In genomic region chr11:75031224-75031753, GRCh38 we compare ENCODE assay signal across 8 cellular contexts. TPM values are rescaled to one million over a fixed set of nuclear protein-coding genes. Genes with fewer than 3 reads are reported as not detected.
DNase-seq lines count a peak whose midpoint lies in the region; ATAC-seq and TF ChIP-seq lines count a peak whose summit lies in the region.

No MANE protein-coding gene starts in this region.

- H3K27me3 ChIP-seq in Karpas-422 (ENCODE audit: low read length): no peaks in the 10 kb centered on the region
- no peaks in the 10 kb centered on the region for H3K27me3 ChIP-seq in neural progenitor cell

- peaks cover 10% of the 10 kb centered on the region for H3K4me1 Mint-ChIP-seq in dendritic cell treated with granulocyte-macrophage colony-stimulating factor and Interleukin-4, amounts not matched to agents 40 ng/mL and 50 ng/mL, for 4 days (ENCODE audit: low read depth)
- peaks cover 7% of the 10 kb centered on the region for H3K4me1 Mint-ChIP-seq in neural progenitor cell
- H3K4me1 Mint-ChIP-seq in activated naive CD4-positive, alpha-beta T cell treated with anti-CD3 and anti-CD28 coated beads for 36 hours (ENCODE audit: low read depth): no peaks in the 10 kb centered on the region

- H3K79me2 ChIP-seq in Karpas-422 (ENCODE audit: low read length) (no peaks in the 10 kb centered on the region), neural progenitor cell (ENCODE audit: low read depth) (no peaks in the 10 kb centered on the region)

- H2AFZ ChIP-seq in Karpas-422 (ENCODE audit: low read length): no peak overlapping the region
- H2AFZ ChIP-seq in neural progenitor cell (replicated peaks): no peak overlapping the region

- H3K9me3 ChIP-seq in Karpas-422 (ENCODE audit: low read length): no peaks in the 10 kb centered on the region
- H3K9me3 ChIP-seq in neural progenitor cell (ENCODE audit: low read depth): no peaks in the 10 kb centered on the region

- no peak overlapping the region for H3K4me3 ChIP-seq in AG10803 (ENCODE audit: low read length)
- no peak overlapping the region for H3K4me3 ChIP-seq in Karpas-422 (ENCODE audit: low read length)
- H3K4me3 ChIP-seq in neural progenitor cell: no peak overlapping the region

- peak overlapping the region; percentile 18; the same call in 1 of the 2 replicates for H3K27ac ChIP-seq in Karpas-422 (ENCODE audit: low read length)
- no peak overlapping the region for H3K27ac ChIP-seq in neural progenitor cell

- no peak overlapping the region for H3K4me2 ChIP-seq in Karpas-422 (ENCODE audit: low read depth, low read length, poor library complexity, severe bottlenecking)
- no peak overlapping the region for H3K4me2 ChIP-seq in neural progenitor cell

- no peak for ATAC-seq in HG02870 (IDR thresholded peaks at IDR 0.05; ENCODE audit: unreplicated experiment)
- no peak for ATAC-seq in GM19023 (IDR thresholded peaks at IDR 0.05; ENCODE audit: unreplicated experiment)

- H3K4me3 Mint-ChIP-seq in dendritic cell treated with granulocyte-macrophage colony-stimulating factor and Interleukin-4, amounts not matched to agents 40 ng/mL and 50 ng/mL, for 4 days: no peak overlapping the region
- no peak overlapping the region for H3K4me3 Mint-ChIP-seq in neural progenitor cell
- no peak overlapping the region for H3K4me3 Mint-ChIP-seq in activated naive CD4-positive, alpha-beta T cell treated with anti-CD3 and anti-CD28 coated beads for 36 hours

- no peaks in the 10 kb centered on the region for H3K27me3 Mint-ChIP-seq in dendritic cell treated with granulocyte-macrophage colony-stimulating factor and Interleukin-4, amounts not matched to agents 40 ng/mL and 50 ng/mL, for 4 days
- peaks cover 11% of the 10 kb centered on the region for H3K27me3 Mint-ChIP-seq in neural progenitor cell (ENCODE audit: insufficient read depth, low read depth)
- no peaks in the 10 kb centered on the region for H3K27me3 Mint-ChIP-seq in activated naive CD4-positive, alpha-beta T cell treated with anti-CD3 and anti-CD28 coated beads for 36 hours (ENCODE audit: low read depth)

- H3K36me3 ChIP-seq in Karpas-422 (ENCODE audit: insufficient read depth, low read length) (peaks cover 3% of the 10 kb centered on the region; the same call in 1 of the 2 replicates), neural progenitor cell (no peaks in the 10 kb centered on the region)

- DNase-seq in AG10803 (ENCODE audit: low read depth) (peak; percentile 76), Karpas-422 (no peak), lung microvascular endothelial cell (ENCODE audit: low read depth in 2 of 2) (peak; percentile 79 to 91), neural progenitor cell (ENCODE audit: low spot score) (no peak)
- no peak for DNase-seq in activated naive CD4-positive, alpha-beta T cell treated with anti-CD3 and anti-CD28 coated beads for 36 hours

- H3K9ac ChIP-seq in Karpas-422 (ENCODE audit: low read length) (no peak overlapping the region), neural progenitor cell (no peak overlapping the region)

- no peaks in the 10 kb centered on the region for H3K9me2 ChIP-seq in Karpas-422 (replicated peaks; ENCODE audit: insufficient read depth, low read length)

- intact Hi-C loops in dendritic cell treated with granulocyte-macrophage colony-stimulating factor and Interleukin-4, amounts not matched to agents 40 ng/mL and 50 ng/mL, for 4 days (cut with micrococcal nuclease): no loop called here
- intact Hi-C loops in activated naive CD4-positive, alpha-beta T cell treated with anti-CD3 and anti-CD28 coated beads for 36 hours (cut with micrococcal nuclease): no loop called here

- H4K20me1 ChIP-seq in Karpas-422 (ENCODE audit: insufficient read depth, low read depth, low read length): no peaks in the 10 kb centered on the region
- no peaks in the 10 kb centered on the region for H4K20me1 ChIP-seq in neural progenitor cell (ENCODE audit: low read depth)

- H3K9me3 Mint-ChIP-seq in dendritic cell treated with granulocyte-macrophage colony-stimulating factor and Interleukin-4, amounts not matched to agents 40 ng/mL and 50 ng/mL, for 4 days: no peaks in the 10 kb centered on the region
- H3K9me3 Mint-ChIP-seq in neural progenitor cell: no peaks in the 10 kb centered on the region
- no peaks in the 10 kb centered on the region for H3K9me3 Mint-ChIP-seq in activated naive CD4-positive, alpha-beta T cell treated with anti-CD3 and anti-CD28 coated beads for 36 hours

- peaks cover 59% of the 10 kb centered on the region for H3K4me1 ChIP-seq in Karpas-422 (ENCODE audit: low read length)
- no peaks in the 10 kb centered on the region for H3K4me1 ChIP-seq in neural progenitor cell

- CTCF ChIA-PET in activated naive CD4-positive, alpha-beta T cell treated with anti-CD3 and anti-CD28 coated beads for 36 hours (lab: Charles Lee): interaction anchor here (0.5 to 2.8 kb wide), 8 partner anchors 9 to 224 kb away, joined by 3 to 19 read pairs (median 4); no protein-coding TSS in a partner anchor

- H3K27ac Mint-ChIP-seq in dendritic cell treated with granulocyte-macrophage colony-stimulating factor and Interleukin-4, amounts not matched to agents 40 ng/mL and 50 ng/mL, for 4 days: peak overlapping the region; percentile 16
- no peak overlapping the region for H3K27ac Mint-ChIP-seq in neural progenitor cell
- H3K27ac Mint-ChIP-seq in activated naive CD4-positive, alpha-beta T cell treated with anti-CD3 and anti-CD28 coated beads for 36 hours: no peak overlapping the region

- no peak for TF ChIP-seq CTCF in AG10803 (conservative IDR thresholded peaks at IDR 0.05; ENCODE audit: low read length)
- TF ChIP-seq CTCF in neural progenitor cell (IDR thresholded peaks at IDR 0.05): no peak

- no peaks in the 10 kb centered on the region for H3K36me3 Mint-ChIP-seq in dendritic cell treated with granulocyte-macrophage colony-stimulating factor and Interleukin-4, amounts not matched to agents 40 ng/mL and 50 ng/mL, for 4 days (ENCODE audit: low read depth)
- no peaks in the 10 kb centered on the region for H3K36me3 Mint-ChIP-seq in neural progenitor cell
- H3K36me3 Mint-ChIP-seq in activated naive CD4-positive, alpha-beta T cell treated with anti-CD3 and anti-CD28 coated beads for 36 hours (ENCODE audit: low read depth): no peaks in the 10 kb centered on the region

- H3F3A ChIP-seq in neural progenitor cell (ENCODE audit: low read depth): no peaks in the 10 kb centered on the region

RNA-seq across cellular contexts. Expression of gene NEU3, which starts 42.6 kb away (rescaled TPM):
- 103 and 133 TPM in 2 replicates for total RNA-seq in Karpas-422 (2014; rRNA removed; shearing (Covaris generic); ENCODE audit: low replicate concordance)
- 4.6 and 7.1 TPM in 2 replicates for total RNA-seq in lung microvascular endothelial cell
- total RNA-seq in neural progenitor cell (ENCODE audit: low replicate concordance): 12.4 and 17.9 TPM in 2 replicates
- 10 to 100 TPM; 16.4 TPM for total RNA-seq in activated naive CD4-positive, alpha-beta T cell treated with anti-CD3 and anti-CD28 coated beads for 36 hours

Comparison
In these comparisons a context has a peak if more than half of its experiments do, and no peak if none do; other contexts are left out.
1. DNase-seq: peak in AG10803 (single experiment) and lung microvascular endothelial cell (2 of 2); none in Karpas-422 (single experiment), neural progenitor cell (single experiment) and activated naive CD4-positive, alpha-beta T cell treated with anti-CD3 and anti-CD28 coated beads for 36 hours (single experiment).